27 cellular contexts compared by ENCODE assay signal in the genomic region with DNA sequence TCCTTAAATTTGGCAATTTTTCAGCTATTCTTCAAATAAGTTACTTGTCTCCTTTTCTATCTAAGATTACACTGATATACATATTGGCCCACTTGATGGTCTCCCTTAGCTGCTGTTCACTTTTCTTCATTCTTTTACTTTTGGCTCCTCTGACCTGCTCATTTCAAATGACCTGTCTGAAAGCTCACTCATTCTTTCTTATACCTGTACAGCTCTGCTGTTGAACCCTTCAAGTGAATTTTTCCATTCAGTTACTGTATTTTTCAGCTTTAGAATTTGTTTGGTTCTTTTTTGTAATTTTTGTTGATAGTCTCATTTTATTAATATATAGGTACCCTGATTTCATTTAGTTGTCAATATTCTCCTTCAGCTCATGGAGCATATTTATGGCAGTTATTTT.
"Had no signal": no experiment of that assay in that cellular context is flagged by ENCODE, and none has a peak within 500 bp of the region (broad histone marks: within the 10 kb centered on the region; RNA-seq: fewer than 3 reads in every experiment).

No MANE protein-coding gene starts in this region.

- H3K27me3 ChIP-seq: stomach, suprapubic skin, testis, thyroid gland, tibial artery, tibial nerve, transverse colon, upper lobe of left lung, upper lobe of right lung, uterus, vagina had no signal

- FAIRE-seq: urothelium cell line had no signal

- H3K27ac ChIP-seq: stomach, suprapubic skin, testis, thoracic aorta, thyroid gland, tibial artery, tibial nerve, transverse colon, upper lobe of left lung, upper lobe of right lung, uterus, vagina had no signal

- H3K9me3 ChIP-seq: suprapubic skin, testis, thyroid gland, upper lobe of left lung, upper lobe of right lung, uterus had no signal

- H3K4me1 ChIP-seq: stomach, suprapubic skin, testis, thyroid gland, tibial artery, tibial nerve, upper lobe of left lung, upper lobe of right lung, uterus, vagina had no signal

- DNase-seq: stimulated activated CD4-positive, alpha-beta T cell treated with anti-CD3 and anti-CD28 coated beads, Interleukin-2, amount 100 ng/mL, for 48 hours; stimulated activated CD4-positive, alpha-beta T cell treated with anti-CD3 and anti-CD28 coated beads, Interleukin-4, amount 100 ng/mL, for 1 hour; stimulated activated CD4-positive, alpha-beta T cell treated with anti-CD3 and anti-CD28 coated beads, Interleukin-4, amount 100 ng/mL, for 24 hours; stimulated activated CD4-positive, alpha-beta T cell treated with anti-CD3 and anti-CD28 coated beads, Interleukin-4, amount 100 ng/mL, for 4 hours; stimulated activated CD8-positive, alpha-beta memory T cell treated with anti-CD3 and anti-CD28 coated beads, Interleukin-4, amount 100 ng/mL, for 48 hours; stimulated activated naive B cell treated with anti-CD40 and anti-IgM and Interleukin-4, amounts not matched to agents 10 μg/mL and 1 μg/mL and 100 μg/mL, for 72 hours; stimulated activated naive CD4-positive, alpha-beta T cell; stimulated activated naive CD4-positive, alpha-beta T cell treated with Interleukin-2 at 50 U/mL for 16 hours; stimulated activated naive CD8-positive, alpha-beta T cell treated with anti-CD3 and anti-CD28 coated beads, Interleukin-15, amount 100 ng/mL, for 72 hours; stimulated activated naive CD8-positive, alpha-beta T cell treated with anti-CD3 and anti-CD28 coated beads, Interleukin-15, Interleukin-2, amounts not matched to agents 100 U/mL and 50 U/mL, for 24 hours; stomach; substantia nigra; testis; thyroid gland; tibial artery; transverse colon; trophoblast cell; upper lobe of left lung; upper lobe of right lung; uterus had no signal

- ATAC-seq: stimulated activated effector memory CD8-positive, alpha-beta T cell treated with anti-CD3 and anti-CD28 coated beads, Interleukin-12 subunit alpha, Interleukin-12 subunit beta, amount 100 ng/mL, for 72 hours; stimulated activated memory B cell treated with anti-CD40 and anti-IgM and Interleukin-4, amounts not matched to agents 10 μg/mL and 1 μg/mL and 100 μg/mL, for 72 hours; stimulated activated naive B cell treated with anti-CD40 and anti-IgM and Interleukin-4, amounts not matched to agents 10 μg/mL and 1 μg/mL and 100 μg/mL, for 72 hours; stimulated activated naive CD8-positive, alpha-beta T cell treated with anti-CD3 and anti-CD28 coated beads, Interleukin-15, amount 100 ng/mL, for 72 hours; stimulated activated naive CD8-positive, alpha-beta T cell treated with anti-CD3 and anti-CD28 coated beads, Interleukin-15, Interleukin-2, amounts not matched to agents 100 U/mL and 50 U/mL, for 24 hours; upper lobe of right lung had no signal

- H3K4me3 ChIP-seq: stomach, suprapubic skin, testis, thoracic aorta, thyroid gland, tibial artery, tibial nerve, transverse colon, upper lobe of left lung, upper lobe of right lung, uterus, vagina had no signal

- H3K36me3 ChIP-seq: suprapubic skin, thoracic aorta, thyroid gland, transverse colon, upper lobe of left lung, upper lobe of right lung, vagina had no signal
